ENCODE assay signal across 36 cellular contexts in the genomic region with DNA sequence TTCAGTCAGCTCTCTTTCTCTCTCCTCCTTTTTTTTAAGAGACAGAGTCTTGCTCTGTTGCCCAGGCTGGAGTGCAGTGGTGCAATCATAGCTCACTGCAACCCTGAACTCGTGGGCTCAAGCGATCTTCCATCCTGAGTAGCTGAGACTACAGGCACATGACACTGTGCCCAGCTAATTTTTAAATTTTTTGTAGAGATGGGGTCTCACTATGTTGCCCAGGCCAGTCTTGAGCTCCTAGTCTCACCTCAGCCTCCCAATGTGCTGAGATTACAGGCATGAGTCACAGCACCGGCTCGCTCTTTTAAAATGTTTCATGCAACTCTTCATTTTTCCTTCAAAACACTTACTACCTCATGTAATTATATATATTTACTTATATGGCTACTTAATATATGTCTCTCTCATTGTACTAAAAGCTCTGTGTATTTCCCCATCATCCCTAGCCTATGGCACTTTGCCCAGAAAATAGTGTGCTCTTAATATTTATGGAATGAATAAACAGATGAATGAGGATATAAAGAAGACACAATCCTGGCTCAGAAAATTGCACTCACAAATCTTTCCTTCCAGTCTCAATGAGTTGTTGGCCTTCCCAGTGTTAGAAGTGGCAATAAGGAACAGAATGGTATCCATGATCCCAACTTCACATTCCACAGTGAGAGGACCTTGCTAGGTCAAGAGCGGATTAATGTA. TPM values are rescaled to one million over a fixed set of nuclear protein-coding genes. Genes with fewer than 3 reads are reported as not detected.
A peak's percentile ranks its signal among the peaks of the same experiment; 100 is the strongest.
DNase-seq lines count a peak whose midpoint lies in the region; ATAC-seq and TF ChIP-seq lines count a peak whose summit lies in the region.
"Had no signal": no experiment of that assay in that cellular context is flagged by ENCODE, and none has a peak within 500 bp of the region (broad histone marks: within the 10 kb centered on the region; RNA-seq: fewer than 3 reads in every experiment).

No MANE protein-coding gene starts in this region.

- TF ChIP-seq CTCF in SK-N-SH (IDR thresholded peaks at IDR 0.05) = no peak
- no peak for TF ChIP-seq CTCF in fibroblast of pulmonary artery (IDR thresholded peaks at IDR 0.05; ENCODE audit: low read length, missing control alignments)
- no peak for TF ChIP-seq CTCF in osteocyte (IDR thresholded peaks at IDR 0.05)

- no peak overlapping the region for H3K27ac ChIP-seq in SK-N-SH (ENCODE audit: low read depth in 2 of 2, low read length in 1 of 2)
- H3K27ac ChIP-seq: 22Rv1, coronary artery, gastroesophageal sphincter, pancreas, RWPE1 had no signal

- no peaks in the 10 kb centered on the region for H4K20me1 ChIP-seq in SK-N-SH (ENCODE audit: insufficient read depth)

- CTCF ChIA-PET in SK-N-SH (lab: Yijun Ruan, JAX) = no interaction called here

- H3K27me3 Mint-ChIP-seq in osteocyte (ENCODE audit: unreplicated experiment) = no peaks in the 10 kb centered on the region

- H2AFZ ChIP-seq in SK-N-SH (ENCODE audit: low read depth) = no peak overlapping the region

- H3K36me3 ChIP-seq in SK-N-SH (replicated peaks in 1 of 2; ENCODE audit: control insufficient read depth in 1 of 2, insufficient read depth in 2 of 2, low read length in 1 of 2) = no peaks in the 10 kb centered on the region
- H3K36me3 ChIP-seq: gastroesophageal sphincter, pancreas had no signal

- no peak overlapping the region for H3K4me3 ChIP-seq in SK-N-SH (ENCODE audit: low read depth in 2 of 2, low read length in 1 of 2)
- no peak overlapping the region for H3K4me3 ChIP-seq in fibroblast of pulmonary artery (replicated peaks; ENCODE audit: low read depth, low read length)
- H3K4me3 ChIP-seq: coronary artery, gastroesophageal sphincter, pancreas had no signal

- no peak for TF ChIP-seq RAD21 in SK-N-SH (IDR thresholded peaks at IDR 0.05; ENCODE audit: low read length)

- H3K27me3 ChIP-seq in SK-N-SH (ENCODE audit: insufficient read depth) = no peaks in the 10 kb centered on the region

- no peaks in the 10 kb centered on the region for H3K9me2 ChIP-seq in SK-N-SH

- no peak for TF ChIP-seq EP300 in SK-N-SH (IDR thresholded peaks at IDR 0.05; ENCODE audit: borderline replicate concordance in 1 of 2, low read depth in 1 of 2, low read length in 1 of 2)

- peaks cover 12% of the 10 kb centered on the region for H3K9me3 Mint-ChIP-seq in osteocyte (ENCODE audit: unreplicated experiment)
- H3K9me3 Mint-ChIP-seq: HFFc6 had no signal

- no peak overlapping the region for H3K4me3 Mint-ChIP-seq in osteocyte (ENCODE audit: unreplicated experiment)
- H3K4me3 Mint-ChIP-seq: activated CD8-positive, alpha-beta T cell treated with anti-CD3 and anti-CD28 coated beads for 36 hours; activated T-helper 1 cell treated with anti-CD3 and anti-CD28 coated beads, Interleukin-12 subunit alpha, Interleukin-12 subunit beta, Interleukin-2, Interleukin-4 antibody, amounts not matched to agents 30 ng/mL and 10 ng/mL and 1 ng/mL, durations not matched to agents 14 hours and 24 hours and 36 hours; CD14-positive monocyte; HFFc6; nephron progenitor cell; T-helper 1 cell treated with Interleukin-12 subunit alpha and Interleukin-12 subunit beta and Interleukin-4 antibody, amounts not matched to agents 30 μg/mL and 1 μg/mL, for 36 hours had no signal

- no peaks in the 10 kb centered on the region for H3K36me3 Mint-ChIP-seq in osteocyte (ENCODE audit: unreplicated experiment)
- H3K36me3 Mint-ChIP-seq: CD14-positive monocyte had no signal

- POLR2A ChIA-PET in SK-N-SH (lab: Yijun Ruan, JAX) = no interaction called here

- no peak overlapping the region for H3K9ac ChIP-seq in SK-N-SH

- 63% methylated on average over 5 of the region's 5 CpGs for WGBS in SK-N-SH (ENCODE audit: low lambda C conversion rate)

- H3F3A ChIP-seq in SK-N-SH (replicated peaks; ENCODE audit: insufficient read depth) = no peaks in the 10 kb centered on the region

- no peaks in the 10 kb centered on the region for H3K9me3 ChIP-seq in SK-N-SH
- H3K9me3 ChIP-seq: pancreas had no signal

- DNase-seq in SK-N-SH = no peak
- peak; percentile 81 for DNase-seq in amniotic epithelial cell (ENCODE audit: low read depth)
- peak; percentile 58 for DNase-seq in fibroblast of pulmonary artery (ENCODE audit: low read depth)
- no peak for DNase-seq in osteocyte (ENCODE audit: extremely low spot score, unreplicated experiment)
- no peak for DNase-seq in SHP77 (lab: John Stamatoyannopoulos, UW)
- no peak for DNase-seq in amygdala (lab: John Stamatoyannopoulos, UW)
- DNase-seq: activated CD8-positive, alpha-beta memory T cell treated with anti-CD3 and anti-CD28 coated beads, Interleukin-2, amount 50 U/mL, for 48 hours; activated CD8-positive, alpha-beta T cell treated with anti-CD3 and anti-CD28 coated beads for 36 hours; activated naive CD4-positive, alpha-beta T cell treated with Interleukin-2 at 50 U/mL for 16 hours; amniotic stem cell; Calu3; DMS79 treated with DMSO at 0.1 percent for 48 hours; effector CD8-positive, alpha-beta T cell; GF-D8; HFFc6; hippocampal formation; left cardiac atrium; mammary epithelial cell; NCI-H1048; nephron progenitor cell; pancreas; small intestine; stimulated activated naive CD4-positive, alpha-beta T cell treated with Interleukin-2 at 50 U/mL for 16 hours had no signal

- H3K4me1 Mint-ChIP-seq in osteocyte (ENCODE audit: unreplicated experiment) = peaks cover 24% of the 10 kb centered on the region
- H3K4me1 Mint-ChIP-seq: CD14-positive monocyte had no signal

- no peaks in the 10 kb centered on the region for H3K4me1 ChIP-seq in SK-N-SH (ENCODE audit: control insufficient read depth in 1 of 2, insufficient read depth in 2 of 2, low read depth in 1 of 2, low read length in 1 of 2)
- H3K4me1 ChIP-seq: pancreas had no signal

- peak overlapping the region; percentile 24 for H3K27ac Mint-ChIP-seq in osteocyte (ENCODE audit: unreplicated experiment)
- H3K27ac Mint-ChIP-seq: activated CD8-positive, alpha-beta T cell treated with anti-CD3 and anti-CD28 coated beads for 36 hours; activated T-helper 1 cell treated with anti-CD3 and anti-CD28 coated beads, Interleukin-12 subunit alpha, Interleukin-12 subunit beta, Interleukin-2, Interleukin-4 antibody, amounts not matched to agents 30 ng/mL and 10 ng/mL and 1 ng/mL, durations not matched to agents 14 hours and 24 hours and 36 hours; CD14-positive monocyte; HFFc6; nephron progenitor cell; T-helper 1 cell treated with Interleukin-12 subunit alpha and Interleukin-12 subunit beta and Interleukin-4 antibody, amounts not matched to agents 30 μg/mL and 1 μg/mL, for 36 hours had no signal

- ATAC-seq in SK-N-SH treated with all-trans-retinoic acid at 6 μM for 48 hours = no peak
- ATAC-seq in GM18511 (IDR thresholded peaks at IDR 0.05; ENCODE audit: unreplicated experiment) = no peak
- ATAC-seq: activated CD8-positive, alpha-beta T cell treated with anti-CD3 and anti-CD28 coated beads for 36 hours; gastroesophageal sphincter; left cardiac atrium; pancreas had no signal

- no peaks in the 10 kb centered on the region for H3K79me2 ChIP-seq in SK-N-SH (ENCODE audit: insufficient read depth)

- no peak overlapping the region for H3K4me2 ChIP-seq in SK-N-SH

TF ChIP-seq in SK-N-SH treated with all-trans-retinoic acid at 6 μM for 48 hours, 23 proteins besides CTCF, POLR2A, EP300 and RAD21 (continues in another document):
- TF ChIP-seq, protein P1, sequence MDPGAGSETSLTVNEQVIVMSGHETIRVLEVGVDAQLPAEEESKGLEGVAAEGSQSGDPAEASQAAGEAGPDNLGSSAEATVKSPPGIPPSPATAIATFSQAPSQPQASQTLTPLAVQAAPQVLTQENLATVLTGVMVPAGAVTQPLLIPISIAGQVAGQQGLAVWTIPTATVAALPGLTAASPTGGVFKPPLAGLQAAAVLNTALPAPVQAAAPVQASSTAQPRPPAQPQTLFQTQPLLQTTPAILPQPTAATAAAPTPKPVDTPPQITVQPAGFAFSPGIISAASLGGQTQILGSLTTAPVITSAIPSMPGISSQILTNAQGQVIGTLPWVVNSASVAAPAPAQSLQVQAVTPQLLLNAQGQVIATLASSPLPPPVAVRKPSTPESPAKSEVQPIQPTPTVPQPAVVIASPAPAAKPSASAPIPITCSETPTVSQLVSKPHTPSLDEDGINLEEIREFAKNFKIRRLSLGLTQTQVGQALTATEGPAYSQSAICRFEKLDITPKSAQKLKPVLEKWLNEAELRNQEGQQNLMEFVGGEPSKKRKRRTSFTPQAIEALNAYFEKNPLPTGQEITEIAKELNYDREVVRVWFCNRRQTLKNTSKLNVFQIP (CRISPR knock-in tag; IDR thresholded peaks at IDR 0.05; ENCODE audit: borderline replicate concordance, low read depth) = no peak

TF ChIP-seq in SK-N-SH, 30 proteins besides CTCF, POLR2A, EP300 and RAD21 (continues in another document):
- TF ChIP-seq CHD2 (IDR thresholded peaks at IDR 0.05; ENCODE audit: low read length, partially characterized antibody) = no peak
- no peak for TF ChIP-seq NFIC (IDR thresholded peaks at IDR 0.05; ENCODE audit: borderline replicate concordance)
- TF ChIP-seq, protein P2, sequence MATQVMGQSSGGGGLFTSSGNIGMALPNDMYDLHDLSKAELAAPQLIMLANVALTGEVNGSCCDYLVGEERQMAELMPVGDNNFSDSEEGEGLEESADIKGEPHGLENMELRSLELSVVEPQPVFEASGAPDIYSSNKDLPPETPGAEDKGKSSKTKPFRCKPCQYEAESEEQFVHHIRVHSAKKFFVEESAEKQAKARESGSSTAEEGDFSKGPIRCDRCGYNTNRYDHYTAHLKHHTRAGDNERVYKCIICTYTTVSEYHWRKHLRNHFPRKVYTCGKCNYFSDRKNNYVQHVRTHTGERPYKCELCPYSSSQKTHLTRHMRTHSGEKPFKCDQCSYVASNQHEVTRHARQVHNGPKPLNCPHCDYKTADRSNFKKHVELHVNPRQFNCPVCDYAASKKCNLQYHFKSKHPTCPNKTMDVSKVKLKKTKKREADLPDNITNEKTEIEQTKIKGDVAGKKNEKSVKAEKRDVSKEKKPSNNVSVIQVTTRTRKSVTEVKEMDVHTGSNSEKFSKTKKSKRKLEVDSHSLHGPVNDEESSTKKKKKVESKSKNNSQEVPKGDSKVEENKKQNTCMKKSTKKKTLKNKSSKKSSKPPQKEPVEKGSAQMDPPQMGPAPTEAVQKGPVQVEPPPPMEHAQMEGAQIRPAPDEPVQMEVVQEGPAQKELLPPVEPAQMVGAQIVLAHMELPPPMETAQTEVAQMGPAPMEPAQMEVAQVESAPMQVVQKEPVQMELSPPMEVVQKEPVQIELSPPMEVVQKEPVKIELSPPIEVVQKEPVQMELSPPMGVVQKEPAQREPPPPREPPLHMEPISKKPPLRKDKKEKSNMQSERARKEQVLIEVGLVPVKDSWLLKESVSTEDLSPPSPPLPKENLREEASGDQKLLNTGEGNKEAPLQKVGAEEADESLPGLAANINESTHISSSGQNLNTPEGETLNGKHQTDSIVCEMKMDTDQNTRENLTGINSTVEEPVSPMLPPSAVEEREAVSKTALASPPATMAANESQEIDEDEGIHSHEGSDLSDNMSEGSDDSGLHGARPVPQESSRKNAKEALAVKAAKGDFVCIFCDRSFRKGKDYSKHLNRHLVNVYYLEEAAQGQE (IDR thresholded peaks at IDR 0.05; ENCODE audit: low read depth, low read length) = no peak

RNA-seq across cellular contexts. Expression of a gene that starts 33.9 kb away (rescaled TPM):
- not detected in 2 replicates for polyA plus RNA-seq in SK-N-SH (2012; rRNA removed)
- not detected in 2 replicates for polyA plus RNA-seq in SK-N-SH (2012; cell fraction: cytosol; rRNA removed)
- polyA plus RNA-seq in SK-N-SH (2012; cell fraction: nucleus; rRNA removed) = not detected in 2 replicates
- not detected in 2 replicates for total RNA-seq in osteocyte
- total RNA-seq: activated CD8-positive, alpha-beta T cell treated with anti-CD3 and anti-CD28 coated beads for 36 hours; activated T-helper 1 cell treated with anti-CD3 and anti-CD28 coated beads, Interleukin-12 subunit alpha, Interleukin-12 subunit beta, Interleukin-2, Interleukin-4 antibody, amounts not matched to agents 30 ng/mL and 10 ng/mL and 1 ng/mL, durations not matched to agents 14 hours and 24 hours and 36 hours; Calu3; epithelial cell of proximal tubule; gastroesophageal sphincter; HFFc6; left cardiac atrium; mammary epithelial cell; pancreas; renal cortical epithelial cell; temporal lobe; ureter had no signal
- polyA plus RNA-seq: CD14-positive monocyte, mammary epithelial cell, pancreas, small intestine had no signal

Comparison
In these comparisons a context has a peak if more than half of its experiments do, and no peak if none do; other contexts are left out.
1. DNase-seq: peak in amniotic epithelial cell (single experiment) and fibroblast of pulmonary artery (single experiment); none in SK-N-SH (single experiment), osteocyte (single experiment), SHP77 (0 of 2) and amygdala (0 of 56).